Comparison of ENCODE assay signal across 28 cellular contexts in genomic region chr3:45953536-45953935, GRCh38. TPM values are rescaled to one million over a fixed set of nuclear protein-coding genes. Genes with fewer than 3 reads are reported as not detected.
DNase-seq lines count a peak whose midpoint lies in the region; ATAC-seq and TF ChIP-seq lines count a peak whose summit lies in the region.
"Had no signal": no experiment of that assay in that cellular context is flagged by ENCODE, and none has a peak within 500 bp of the region (broad histone marks: within the 10 kb centered on the region; RNA-seq: fewer than 3 reads in every experiment).

No MANE protein-coding gene starts in this region.

- no peak for ATAC-seq in CD8-positive, alpha-beta T cell
- ATAC-seq in effector memory CD8-positive, alpha-beta T cell (replicated peaks): no peak
- ATAC-seq in gastroesophageal sphincter: no peak
- ATAC-seq in GM19455 (IDR thresholded peaks at IDR 0.05; ENCODE audit: unreplicated experiment): no peak

- no peak overlapping the region for H3K27ac ChIP-seq in CD8-positive, alpha-beta T cell (ENCODE audit: low read depth, low read length)
- H3K27ac ChIP-seq in gastroesophageal sphincter: no peak overlapping the region
- H3K27ac ChIP-seq: 22Rv1, C4-2B, SJSA1 had no signal

- no peak for TF ChIP-seq EP300 in gastroesophageal sphincter (IDR thresholded peaks at IDR 0.05)

- peak overlapping the region; percentile 31 for H3K27ac Mint-ChIP-seq in activated CD4-positive, alpha-beta T cell treated with anti-CD3 and anti-CD28 coated beads, Interleukin-2, amount 10 ng/mL, durations not matched to agents 7 days and 5 days
- peak overlapping the region; percentile 70 for H3K27ac Mint-ChIP-seq in CD8-positive, alpha-beta T cell
- H3K27ac Mint-ChIP-seq in effector memory CD8-positive, alpha-beta T cell: peak overlapping the region; percentile 86 to 92
- H3K27ac Mint-ChIP-seq: B cell, HFFc6 had no signal

- H3K27me3 Mint-ChIP-seq in activated CD4-positive, alpha-beta T cell treated with anti-CD3 and anti-CD28 coated beads, Interleukin-2, amount 10 ng/mL, durations not matched to agents 7 days and 5 days: no peaks in the 10 kb centered on the region
- no peaks in the 10 kb centered on the region for H3K27me3 Mint-ChIP-seq in CD8-positive, alpha-beta T cell (ENCODE audit: low read depth)
- H3K27me3 Mint-ChIP-seq in effector memory CD8-positive, alpha-beta T cell: no peaks in the 10 kb centered on the region
- H3K27me3 Mint-ChIP-seq: B cell, IgD-negative memory B cell had no signal

- DNase-seq in activated CD4-positive, alpha-beta T cell treated with anti-CD3 and anti-CD28 coated beads, Interleukin-2, amount 10 ng/mL, durations not matched to agents 7 days and 5 days: no peak
- no peak for DNase-seq in activated CD4-positive, alpha-beta T cell treated with anti-CD3 and anti-CD28 coated beads, Interleukin-2, amount 50 U/mL, for 4 hours
- DNase-seq in CD8-positive, alpha-beta T cell: no peak
- DNase-seq in effector memory CD8-positive, alpha-beta T cell: no peak
- DNase-seq in renal cortical epithelial cell (ENCODE audit: low read depth) (peak; percentile 75), GF-D8 (lab: John Stamatoyannopoulos, UW) (no peak)
- DNase-seq: DMS53, GOT3, HFFc6, NCI-H1092, NCI-H1417 treated with DMSO at 0.1 percent for 48 hours, NCI-H1694 treated with DMSO at 0.1 percent for 48 hours, NCI-H2081 treated with DMSO at 0.1 percent for 48 hours, NCI-H2171, NCI-H226, NCI-H510A, NCI-H69, Right ventricle myocardium superior, RPMI8226 had no signal

- H3K4me3 Mint-ChIP-seq in activated CD4-positive, alpha-beta T cell treated with anti-CD3 and anti-CD28 coated beads, Interleukin-2, amount 10 ng/mL, durations not matched to agents 7 days and 5 days: no peak overlapping the region
- no peak overlapping the region for H3K4me3 Mint-ChIP-seq in CD8-positive, alpha-beta T cell
- H3K4me3 Mint-ChIP-seq in effector memory CD8-positive, alpha-beta T cell: no peak overlapping the region
- H3K4me3 Mint-ChIP-seq: B cell, HFFc6, IgD-negative memory B cell had no signal

- H3K36me3 Mint-ChIP-seq in activated CD4-positive, alpha-beta T cell treated with anti-CD3 and anti-CD28 coated beads, Interleukin-2, amount 10 ng/mL, durations not matched to agents 7 days and 5 days (ENCODE audit: low read depth): peaks cover 93% of the 10 kb centered on the region
- peaks cover 90% of the 10 kb centered on the region for H3K36me3 Mint-ChIP-seq in CD8-positive, alpha-beta T cell
- H3K36me3 Mint-ChIP-seq in effector memory CD8-positive, alpha-beta T cell (ENCODE audit: insufficient read depth): peaks cover 87% of the 10 kb centered on the region

- POLR2A ChIA-PET in activated CD4-positive, alpha-beta T cell treated with anti-CD3 and anti-CD28 coated beads, Interleukin-2, amount 10 ng/mL, durations not matched to agents 7 days and 5 days (lab: Charles Lee): no interaction called here
- POLR2A ChIA-PET in CD8-positive, alpha-beta T cell (lab: Charles Lee): interaction anchor here (1.0 to 2.0 kb wide), 2 partner anchors 8 to 10 kb away, joined by 3 to 6 read pairs; partner anchors contain the start of gene CXCR6

- WGBS in gastroesophageal sphincter (ENCODE audit: low coverage in 1 of 2), 2 donors: 95 to 96% methylated on average over 4 of the region's 4 CpGs

- peaks cover 50% of the 10 kb centered on the region for H3K36me3 ChIP-seq in CD8-positive, alpha-beta T cell (ENCODE audit: insufficient read depth, low read length)
- H3K36me3 ChIP-seq in gastroesophageal sphincter: peaks cover 0 to 100% of the 10 kb centered on the region in 2 donors

- intact Hi-C loops in CD8-positive, alpha-beta T cell (cut with DNase I, micrococcal nuclease): no loop called here

- TF ChIP-seq POLR2A in gastroesophageal sphincter (IDR thresholded peaks at IDR 0.05): no peak

- no peaks in the 10 kb centered on the region for H3K9me3 ChIP-seq in CD8-positive, alpha-beta T cell (ENCODE audit: low read length)
- H3K9me3 ChIP-seq in gastroesophageal sphincter: no peaks in the 10 kb centered on the region
- H3K9me3 ChIP-seq: HAP-1, SJSA1 had no signal

- no peaks in the 10 kb centered on the region for H3K9me3 Mint-ChIP-seq in activated CD4-positive, alpha-beta T cell treated with anti-CD3 and anti-CD28 coated beads, Interleukin-2, amount 10 ng/mL, durations not matched to agents 7 days and 5 days
- H3K9me3 Mint-ChIP-seq in CD8-positive, alpha-beta T cell: no peaks in the 10 kb centered on the region
- no peaks in the 10 kb centered on the region for H3K9me3 Mint-ChIP-seq in effector memory CD8-positive, alpha-beta T cell
- H3K9me3 Mint-ChIP-seq: HFFc6, IgD-negative memory B cell had no signal

- H3K4me1 Mint-ChIP-seq in activated CD4-positive, alpha-beta T cell treated with anti-CD3 and anti-CD28 coated beads, Interleukin-2, amount 10 ng/mL, durations not matched to agents 7 days and 5 days: peaks cover 39% of the 10 kb centered on the region
- H3K4me1 Mint-ChIP-seq in CD8-positive, alpha-beta T cell (ENCODE audit: low read depth): peaks cover 55% of the 10 kb centered on the region
- peaks cover 72 to 73% of the 10 kb centered on the region in 2 donors for H3K4me1 Mint-ChIP-seq in effector memory CD8-positive, alpha-beta T cell (ENCODE audit: low read depth in 2 of 2)
- H3K4me1 Mint-ChIP-seq: B cell, IgD-negative memory B cell had no signal

- CTCF ChIA-PET in activated CD4-positive, alpha-beta T cell treated with anti-CD3 and anti-CD28 coated beads, Interleukin-2, amount 10 ng/mL, durations not matched to agents 7 days and 5 days (lab: Charles Lee): interaction anchor here (0.9 to 4.2 kb wide), 7 partner anchors 9 to 123 kb away, joined by 3 to 19 read pairs (median 4); no protein-coding TSS in a partner anchor
- CTCF ChIA-PET in CD8-positive, alpha-beta T cell (lab: Charles Lee): interaction anchor here (1.0 to 15.7 kb wide), 6 partner anchors 9 to 130 kb away, joined by 3 to 175 read pairs (median 4); no protein-coding TSS in a partner anchor

- TF ChIP-seq CTCF in CD8-positive, alpha-beta T cell (IDR thresholded peaks at IDR 0.05): no peak
- TF ChIP-seq CTCF in gastroesophageal sphincter (IDR thresholded peaks at IDR 0.05): no peak

- peaks cover 36% of the 10 kb centered on the region for H3K4me1 ChIP-seq in CD8-positive, alpha-beta T cell (ENCODE audit: insufficient read depth, low read length)
- H3K4me1 ChIP-seq in gastroesophageal sphincter: peaks cover 0 to 23% (median 0%) of the 10 kb centered on the region in 3 donors
- H3K4me1 ChIP-seq: HAP-1 had no signal

- no peaks in the 10 kb centered on the region for H3K27me3 ChIP-seq in CD8-positive, alpha-beta T cell (ENCODE audit: insufficient read depth, low read length)
- H3K27me3 ChIP-seq in gastroesophageal sphincter: no peaks in the 10 kb centered on the region
- H3K27me3 ChIP-seq: SJSA1 had no signal

- H3K4me3 ChIP-seq in CD8-positive, alpha-beta T cell (ENCODE audit: low read depth, low read length): no peak overlapping the region
- H3K4me3 ChIP-seq in gastroesophageal sphincter: no peak overlapping the region
- H3K4me3 ChIP-seq: HAP-1, SJSA1 had no signal

RNA-seq across cellular contexts. Expression of gene CXCR6, which starts 10.3 kb away (rescaled TPM):
- 10 to 100 TPM; 17.6 to 18.0 TPM for total RNA-seq in activated CD4-positive, alpha-beta T cell treated with anti-CD3 and anti-CD28 coated beads, Interleukin-2, amount 10 ng/mL, durations not matched to agents 7 days and 5 days
- 10 to 100 TPM in 1 of 2 experiments, 1 to 10 TPM in 1; 9.2 to 11.0 TPM for total RNA-seq in CD8-positive, alpha-beta T cell
- total RNA-seq in renal cortical epithelial cell (not detected in 2 replicates), gastroesophageal sphincter (1 to 10 TPM in 1 of 4 donors, under 1 TPM in 2, not detected in 1; 0.54 to 3.5 (median 0.87) TPM)
- total RNA-seq: B cell, Daoy, HFFc6, SJSA1 had no signal

RNA-seq across cellular contexts. Expression of gene FYCO1, which starts 42.1 kb away (rescaled TPM):
- 10 to 100 TPM; 15.1 to 15.7 TPM for total RNA-seq in activated CD4-positive, alpha-beta T cell treated with anti-CD3 and anti-CD28 coated beads, Interleukin-2, amount 10 ng/mL, durations not matched to agents 7 days and 5 days
- total RNA-seq in CD8-positive, alpha-beta T cell: 10 to 100 TPM; 16.6 to 16.7 TPM
- total RNA-seq in renal cortical epithelial cell (11.1 and 46.2 TPM in 2 replicates), gastroesophageal sphincter (100 to 1,000 TPM in 2 of 4 donors, 10 to 100 TPM in 2; 66.8 to 144 (median 97.3) TPM)

Comparison
In these comparisons a context has a peak if more than half of its experiments do, and no peak if none do; other contexts are left out.
1. H3K27ac Mint-ChIP-seq: peak in every context shown above with its lines; median percentile 89 in effector memory CD8-positive, alpha-beta T cell; 70 in CD8-positive, alpha-beta T cell; 31 in activated CD4-positive, alpha-beta T cell treated with anti-CD3 and anti-CD28 coated beads, Interleukin-2, amount 10 ng/mL, durations not matched to agents 7 days and 5 days.